ENCODE assay signal across 21 cellular contexts in the genomic region with DNA sequence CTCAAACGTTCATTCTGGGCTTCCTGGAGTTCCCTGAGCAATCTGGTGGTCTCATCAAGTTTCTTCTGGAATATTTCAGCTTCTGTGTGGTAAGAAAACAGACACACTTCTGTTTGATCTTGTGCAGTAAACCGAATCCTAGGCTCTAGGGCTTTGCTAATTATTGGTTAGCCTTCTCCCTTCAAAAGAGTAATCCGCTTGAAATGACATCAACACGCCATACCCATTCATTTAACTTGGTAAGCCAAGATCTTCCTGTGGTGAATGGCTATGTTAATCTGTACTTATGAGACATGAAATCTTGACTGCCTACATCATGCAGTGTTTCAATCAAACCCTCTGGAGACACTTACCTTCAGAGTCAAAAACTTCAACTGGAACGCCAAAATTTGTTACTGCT.
"Had no signal": no experiment of that assay in that cellular context is flagged by ENCODE, and none has a peak within 500 bp of the region (broad histone marks: within the 10 kb centered on the region; RNA-seq: fewer than 3 reads in every experiment).

No MANE protein-coding gene starts in this region.

- H3K27me3 ChIP-seq: cardiac muscle cell, neutrophil, pancreas, right lobe of liver, stomach, vagina had no signal

- DNase-seq: activated CD4-positive, alpha-beta T cell treated with anti-CD3 and anti-CD28 coated beads, Interleukin-2, amount 10 ng/mL, durations not matched to agents 7 days and 5 days; activated CD4-positive, CD25-positive, alpha-beta regulatory T cell; activated effector memory CD4-positive, alpha-beta T cell treated with anti-CD3 and anti-CD28 coated beads, Interleukin-2, amount 50 U/mL, for 16 hours; activated T-cell treated with anti-CD3 and anti-CD28 coated beads, Interleukin-2, amount 50 U/mL, for 48 hours; amygdala; effector memory CD8-positive, alpha-beta T cell; mucosa of descending colon; naive B cell; pancreas; right lobe of liver; small intestine; stimulated activated CD4-positive, alpha-beta T cell treated with anti-CD3 and anti-CD28 coated beads, Interleukin-4, amount 100 ng/mL, for 1 hour; stomach; SW 1271; T1000 had no signal

- H3K27ac Mint-ChIP-seq: activated CD4-positive, alpha-beta T cell treated with anti-CD3 and anti-CD28 coated beads, Interleukin-2, amount 10 ng/mL, durations not matched to agents 7 days and 5 days; dendritic cell treated with granulocyte-macrophage colony-stimulating factor and Interleukin-4, amounts not matched to agents 40 ng/mL and 50 ng/mL, for 4 days; effector memory CD8-positive, alpha-beta T cell; memory B cell had no signal

- ATAC-seq: effector memory CD8-positive, alpha-beta T cell; mucosa of descending colon; pancreas; right lobe of liver had no signal

- H3K27ac ChIP-seq: cardiac muscle cell, neutrophil, pancreas, right lobe of liver, stomach, vagina had no signal

- H3K9me3 ChIP-seq: mucosa of descending colon, neutrophil, pancreas, right lobe of liver, stomach, vagina had no signal

- H3K27me3 Mint-ChIP-seq: activated CD4-positive, alpha-beta T cell treated with anti-CD3 and anti-CD28 coated beads, Interleukin-2, amount 10 ng/mL, durations not matched to agents 7 days and 5 days; dendritic cell treated with granulocyte-macrophage colony-stimulating factor and Interleukin-4, amounts not matched to agents 40 ng/mL and 50 ng/mL, for 4 days; effector memory CD8-positive, alpha-beta T cell; memory B cell; naive B cell had no signal

- H3K4me3 Mint-ChIP-seq: activated CD4-positive, alpha-beta T cell treated with anti-CD3 and anti-CD28 coated beads, Interleukin-2, amount 10 ng/mL, durations not matched to agents 7 days and 5 days; dendritic cell treated with granulocyte-macrophage colony-stimulating factor and Interleukin-4, amounts not matched to agents 40 ng/mL and 50 ng/mL, for 4 days; effector memory CD8-positive, alpha-beta T cell; memory B cell; naive B cell had no signal

- H3K4me3 ChIP-seq: cardiac muscle cell, mucosa of descending colon, pancreas, right lobe of liver, stomach, vagina had no signal

- H3K9me3 Mint-ChIP-seq: activated CD4-positive, alpha-beta T cell treated with anti-CD3 and anti-CD28 coated beads, Interleukin-2, amount 10 ng/mL, durations not matched to agents 7 days and 5 days; activated naive CD4-positive, alpha-beta T cell treated with anti-CD3 and anti-CD28 coated beads, Interleukin-2, amount 50 U/mL, for 72 hours; dendritic cell treated with granulocyte-macrophage colony-stimulating factor and Interleukin-4, amounts not matched to agents 40 ng/mL and 50 ng/mL, for 4 days; effector memory CD8-positive, alpha-beta T cell; memory B cell; naive B cell had no signal

- H3K4me1 ChIP-seq: pancreas, right lobe of liver had no signal
